ENCODE assay signal across 25 cellular contexts in genomic region chr7:65454479-65454878, GRCh38.
"Had no signal": no experiment of that assay in that cellular context is flagged by ENCODE, and none has a peak within 500 bp of the region (broad histone marks: within the 10 kb centered on the region; RNA-seq: fewer than 3 reads in every experiment).

No MANE protein-coding gene starts in this region.

- H3K4me3 ChIP-seq: adrenal gland, SJSA1 had no signal

- H3K4me1 ChIP-seq: adrenal gland had no signal

- H3K36me3 ChIP-seq: adrenal gland, SJSA1, WERI-Rb-1 had no signal

- DNase-seq: activated CD4-positive, alpha-beta T cell treated with anti-CD3 and anti-CD28 coated beads for 36 hours; activated CD8-positive, alpha-beta memory T cell treated with anti-CD3 and anti-CD28 coated beads, Interleukin-2, amount 50 U/mL, for 4 hours; activated CD8-positive, alpha-beta T cell treated with anti-CD3 and anti-CD28 coated beads for 36 hours; activated gamma-delta T cell treated with Interleukin-2 at 50 U/mL for 16 hours; activated naive CD4-positive, alpha-beta T cell treated with anti-CD3 and anti-CD28 coated beads, Interleukin-2, amount 50 U/mL, for 16 hours; activated naive CD8-positive, alpha-beta T cell treated with anti-CD3 and anti-CD28 coated beads, Interleukin-2, amount 10 ng/mL, durations not matched to agents 7 days and 5 days; activated T-cell treated with anti-CD3 and anti-CD28 coated beads, Interleukin-2, amount 50 U/mL, for 72 hours; adrenal gland; anterior cingulate cortex; NCI-H1105; NCI-H1436; NCI-H187; NCI-H2081; NCI-H510A treated with DMSO at 0.1 percent for 48 hours; NCI-H69; NK-92 treated with Interleukin-12 subunit alpha and Interleukin-12 subunit beta, amount 100 ng/mL, for 24 hours; PC-3; SHP77; T-helper 9 cell had no signal

- H3K9me3 ChIP-seq: adrenal gland, SJSA1 had no signal

- FAIRE-seq: RCC 7860 had no signal

- H3K27ac ChIP-seq: adrenal gland, SJSA1, WERI-Rb-1 had no signal

- H3K4me1 Mint-ChIP-seq: activated naive CD8-positive, alpha-beta T cell treated with anti-CD3 and anti-CD28 coated beads, Interleukin-2, amount 10 ng/mL, durations not matched to agents 7 days and 5 days had no signal

- H3K9me3 Mint-ChIP-seq: activated CD8-positive, alpha-beta T cell treated with anti-CD3 and anti-CD28 coated beads for 36 hours; activated T-cell treated with anti-CD3 and anti-CD28 coated beads, Interleukin-2, amount 50 U/mL, for 72 hours; activated T-helper 2 cell treated with anti-CD3 and anti-CD28 coated beads, Interferon-gamma antibody, Interleukin-2, Interleukin-4, amounts not matched to agents 10 μg/mL and 5 μg/mL and 100 μg/mL, durations not matched to agents 14 hours and 24 hours and 36 hours had no signal

- H3K27me3 ChIP-seq: adrenal gland, SJSA1 had no signal

- H3K4me3 Mint-ChIP-seq: activated CD4-positive, alpha-beta T cell treated with anti-CD3 and anti-CD28 coated beads for 36 hours; activated CD8-positive, alpha-beta T cell treated with anti-CD3 and anti-CD28 coated beads for 36 hours; activated naive CD8-positive, alpha-beta T cell treated with anti-CD3 and anti-CD28 coated beads, Interleukin-2, amount 10 ng/mL, durations not matched to agents 7 days and 5 days; activated T-cell treated with anti-CD3 and anti-CD28 coated beads, Interleukin-2, amount 50 U/mL, for 72 hours; T-helper 1 cell treated with Interleukin-12 subunit alpha and Interleukin-12 subunit beta and Interleukin-4 antibody, amounts not matched to agents 30 μg/mL and 1 μg/mL, for 36 hours had no signal

- H3K36me3 Mint-ChIP-seq: activated naive CD8-positive, alpha-beta T cell treated with anti-CD3 and anti-CD28 coated beads, Interleukin-2, amount 10 ng/mL, durations not matched to agents 7 days and 5 days had no signal

- ATAC-seq: activated CD4-positive, alpha-beta T cell treated with anti-CD3 and anti-CD28 coated beads for 36 hours; activated CD8-positive, alpha-beta T cell treated with anti-CD3 and anti-CD28 coated beads for 36 hours; activated T-cell treated with anti-CD3 and anti-CD28 coated beads, Interleukin-2, amount 50 U/mL, for 72 hours; PC-3; SK-N-SH treated with all-trans-retinoic acid at 6 μM for 48 hours had no signal

- H3K27ac Mint-ChIP-seq: activated CD4-positive, alpha-beta T cell treated with anti-CD3 and anti-CD28 coated beads for 36 hours; activated CD8-positive, alpha-beta T cell treated with anti-CD3 and anti-CD28 coated beads for 36 hours; activated naive CD8-positive, alpha-beta T cell treated with anti-CD3 and anti-CD28 coated beads, Interleukin-2, amount 10 ng/mL, durations not matched to agents 7 days and 5 days; activated T-helper 2 cell treated with anti-CD3 and anti-CD28 coated beads, Interferon-gamma antibody, Interleukin-2, Interleukin-4, amounts not matched to agents 10 μg/mL and 5 μg/mL and 100 μg/mL, durations not matched to agents 14 hours and 24 hours and 36 hours; T-helper 1 cell treated with Interleukin-12 subunit alpha and Interleukin-12 subunit beta and Interleukin-4 antibody, amounts not matched to agents 30 μg/mL and 1 μg/mL, for 36 hours had no signal
